Comparison of ENCODE assay signal across 7 cellular contexts in genomic region chr2:207811658-207812057, GRCh38. TPM values are rescaled to one million over a fixed set of nuclear protein-coding genes. Genes with fewer than 3 reads are reported as not detected.
A peak's percentile ranks its signal among the peaks of the same experiment; 100 is the strongest.
DNase-seq lines count a peak whose midpoint lies in the region; ATAC-seq, FAIRE-seq and TF ChIP-seq lines count a peak whose summit lies in the region.
"Not testable (repeated sequence)": the region's sequence is repeated elsewhere in the genome, so short reads cannot be mapped to it uniquely, and the experiment has no call there.

No MANE protein-coding gene starts in this region.

- CTCF ChIA-PET in HepG2 (lab: Yijun Ruan, JAX; ENCODE audit: low intra/inter-chr PET ratio, low total read pairs): not testable (repeated sequence)

- in situ Hi-C loops in HepG2 (cut with HindIII; ENCODE audit: extremely low pct_ligation_motif_present, low pct_unique_long_range_greater_than_20kb): not testable (repeated sequence)

- H3K4me3 Mint-ChIP-seq in GM23338; endothelial cell (ENCODE audit: unreplicated experiment): not testable (repeated sequence)
- peak overlapping the region; percentile 2 for H3K4me3 Mint-ChIP-seq in neural crest cell

- not testable (repeated sequence) for H3K4me3 ChIP-seq in GM23338, Peyer's patch
- peak overlapping the region in 1 of 3 experiments; percentile 59; a peak in 1 of 6 replicates for H3K4me3 ChIP-seq in HepG2 (replicated peaks in 1 of 3; ENCODE audit: insufficient read depth in 1 of 3, low read depth in 2 of 3, low read length in 3 of 3)

- not testable (repeated sequence) for TF ChIP-seq CTCF in GM23338 (conservative IDR thresholded peaks at IDR 0.05; ENCODE audit: low read depth in 2 of 2); Peyer's patch (IDR thresholded peaks at IDR 0.05); endothelial cell (IDR thresholded peaks at IDR 0.05; ENCODE audit: unreplicated experiment); HepG2 (CRISPR knock-in tag; IDR thresholded peaks at IDR 0.05); neural crest cell (conservative IDR thresholded peaks at IDR 0.05)

- H3K9me3 ChIP-seq in Peyer's patch; HepG2 (ENCODE audit: low read length): not testable (repeated sequence)

- H3K4me1 Mint-ChIP-seq in GM23338 (peaks cover 58% of the 10 kb centered on the region), endothelial cell (ENCODE audit: unreplicated experiment) (peaks cover 43% of the 10 kb centered on the region), neural crest cell (peaks cover 42% of the 10 kb centered on the region)

- not testable (repeated sequence) for TF ChIP-seq POLR2A in Peyer's patch (IDR thresholded peaks at IDR 0.05); HepG2 (IDR thresholded peaks at IDR 0.05; ENCODE audit: insufficient read depth in 1 of 2, low read depth in 2 of 2, low read length in 2 of 2)

- not testable (repeated sequence) for H3K9me2 ChIP-seq in GM23338 (ENCODE audit: insufficient read depth)

- not testable (repeated sequence) for H3K27me3 ChIP-seq in GM23338 (ENCODE audit: insufficient read depth); Peyer's patch; HepG2 (ENCODE audit: control insufficient read depth in 1 of 2, insufficient read depth in 2 of 2, low read length in 2 of 2)

- H3K27ac Mint-ChIP-seq in GM23338; neural crest cell (ENCODE audit: unreplicated experiment): not testable (repeated sequence)
- H3K27ac Mint-ChIP-seq in endothelial cell (ENCODE audit: unreplicated experiment): peak overlapping the region; percentile 14

- H3K27me3 Mint-ChIP-seq in GM23338 (ENCODE audit: insufficient read depth, low read depth, poor library complexity): peaks cover 12% of the 10 kb centered on the region
- H3K27me3 Mint-ChIP-seq in endothelial cell (ENCODE audit: unreplicated experiment); neural crest cell (ENCODE audit: low read depth): not testable (repeated sequence)

- not testable (repeated sequence) for H2AFZ ChIP-seq in GM23338; HepG2 (ENCODE audit: low read length)

- H3K36me3 ChIP-seq in GM23338 (ENCODE audit: insufficient read depth); Peyer's patch; HepG2 (replicated peaks in 1 of 2; ENCODE audit: control insufficient read depth in 1 of 2, insufficient read depth in 2 of 2, low read length in 2 of 2): not testable (repeated sequence)

- WGBS in HepG2 (ENCODE audit: low lambda C conversion rate): 10% methylated on average over 10 of the region's 10 CpGs

- H4K20me1 ChIP-seq in GM23338 (replicated peaks; ENCODE audit: insufficient read depth); HepG2 (ENCODE audit: insufficient read depth, low read length): not testable (repeated sequence)

- peak; percentile 39 for FAIRE-seq in HepG2 (lab: Jason Lieb, UNC)

- ATAC-seq in GM23338: not testable (repeated sequence)
- peak; percentile 22 for ATAC-seq in HepG2

- DNase-seq in GM23338 (ENCODE audit: low spot score); Peyer's patch; caudate nucleus (lab: John Stamatoyannopoulos, UW); endothelial cell (ENCODE audit: low spot score); HepG2 (ENCODE audit: low spot score); neural crest cell (ENCODE audit: low read depth, low spot score); substantia nigra (lab: John Stamatoyannopoulos, UW): not testable (repeated sequence)

- not testable (repeated sequence) for TF ChIP-seq EP300 in HepG2 (IDR thresholded peaks at IDR 0.05; ENCODE audit: low read depth in 2 of 2, low read length in 2 of 2)
- TF ChIP-seq EP300 in HepG2 (CRISPR knock-in tag; IDR thresholded peaks at IDR 0.05; ENCODE audit: borderline replicate concordance): 0 out of 2 replicates have a peak, but pooled peaks have one; percentile 4

- H3K4me1 ChIP-seq in GM23338 (ENCODE audit: insufficient read depth) (peaks cover 42% of the 10 kb centered on the region), HepG2 (ENCODE audit: insufficient read depth, low read length) (peaks cover 71% of the 10 kb centered on the region)
- H3K4me1 ChIP-seq in Peyer's patch: not testable (repeated sequence)

- H3K9ac ChIP-seq in HepG2 (ENCODE audit: insufficient read depth, low read depth, low read length): 0 out of 2 replicates have a peak overlapping the region, but pooled peaks have one; percentile 22

- H3K79me2 ChIP-seq in GM23338 (replicated peaks; ENCODE audit: insufficient read depth); HepG2 (ENCODE audit: insufficient read depth, low read length): not testable (repeated sequence)

- H3K36me3 Mint-ChIP-seq in GM23338 (ENCODE audit: low read depth); endothelial cell (ENCODE audit: low read depth, unreplicated experiment); neural crest cell (ENCODE audit: low read depth): not testable (repeated sequence)

- BruUV-seq in HepG2 (replicated peaks; lab: Mats Ljungman, UMichigan): not testable (repeated sequence)

- H3K27ac ChIP-seq in GM23338 (ENCODE audit: low read depth): peak overlapping the region; percentile 78
- peak overlapping the region in 3 of 4 donors; percentile 47 to 90 (median 78) for H3K27ac ChIP-seq in Peyer's patch
- H3K27ac ChIP-seq in caudate nucleus (ENCODE audit: low read depth, low read length): peak overlapping the region; percentile 93
- peak overlapping the region; percentile 58 for H3K27ac ChIP-seq in HepG2 (ENCODE audit: extremely low read length, insufficient read depth, low read length)
- H3K27ac ChIP-seq in substantia nigra (ENCODE audit: low read depth, low read length, poor library complexity, severe bottlenecking): peak overlapping the region; percentile 91

- H3F3A ChIP-seq in GM23338 (replicated peaks; ENCODE audit: low read depth): peaks cover 22% of the 10 kb centered on the region

- peak overlapping the region; percentile 62 for H3K4me2 ChIP-seq in GM23338
- H3K4me2 ChIP-seq in HepG2 (ENCODE audit: low read depth, low read length): peak overlapping the region; percentile 85

- 0 out of 2 replicates have a peak, but pooled peaks have one; percentile 13 for TF ChIP-seq RAD21 in HepG2 (CRISPR knock-in tag; IDR thresholded peaks at IDR 0.05)

- POLR2A ChIA-PET in HepG2 (lab: Yijun Ruan, JAX): interaction anchor here (1.0 to 14.0 kb wide), 24 partner anchors 8 to 222 kb away, joined by 3 to 288 read pairs (median 8); partner anchors contain the start of gene FZD5

- not testable (repeated sequence) for H3K9me3 Mint-ChIP-seq in GM23338; endothelial cell (ENCODE audit: unreplicated experiment); neural crest cell

- intact Hi-C loops in HepG2 (cut with micrococcal nuclease; ENCODE audit: unreplicated experiment): loop anchor here (2.0 to 5.0 kb wide), 3 partner anchors 15 to 44 kb away; partner anchors contain the start of gene FZD5

TF ChIP-seq in HepG2, 621 proteins besides CTCF, POLR2A, EP300 and RAD21 (continues in another document):
- TF ChIP-seq HOXD1 (CRISPR knock-in tag; IDR thresholded peaks at IDR 0.05) (0 out of 2 replicates have a peak, but pooled peaks have one; percentile 8), SALL1 (CRISPR knock-in tag; IDR thresholded peaks at IDR 0.05) (peak; percentile 67; the same call in 1 of the 2 replicates), ZFX (CRISPR knock-in tag; IDR thresholded peaks at IDR 0.05; ENCODE audit: low read depth) (peak; percentile 25; the same call in 1 of the 2 replicates), ATF7-NPFF (CRISPR knock-in tag; IDR thresholded peaks at IDR 0.05; ENCODE audit: low read depth) (0 out of 2 replicates have a peak, but pooled peaks have one; percentile 32), SOX13 (CRISPR knock-in tag; conservative IDR thresholded peaks at IDR 0.05 in 1 of 2, IDR thresholded peaks at IDR 0.05 in 1 of 2) (peak in 1 of 2 experiments; percentile 74; a peak in 2 of 4 replicates)
- TF ChIP-seq SOX13 (IDR thresholded peaks at IDR 0.05): not testable (repeated sequence)

RNA-seq across cellular contexts. Expression of gene FZD5, which starts 42.0 kb away (rescaled TPM):
- 80.5 and 94.8 TPM in 2 replicates for total RNA-seq in GM23338 (2014; rRNA removed; shearing (Covaris generic))
- polyA plus RNA-seq in GM23338 (2016; fragmentation: Nextera tagmentation; extraction: Ambion mirVana) (28.1 and 32.3 TPM in 2 replicates), HepG2 (2011; rRNA removed) (25.3 and 29.1 TPM in 2 replicates)
- total RNA-seq in Peyer's patch (10 to 100 TPM; 11.6 to 81.4 (median 63.8) TPM), endothelial cell (ENCODE audit: unreplicated experiment) (9.3 TPM), HepG2 (2016; rRNA removed; fragmentation: Illumina TruSeq; extraction: Trizol) (28.9 and 34.3 TPM in 2 replicates), neural crest cell (2.4 and 2.5 TPM in 2 replicates)
- total RNA-seq in HepG2 (2016; cell fraction: cytosol; rRNA removed; fragmentation: Illumina TruSeq; extraction: Trizol; ENCODE audit: low read depth): 3.1 and 4.0 TPM in 2 replicates
- total RNA-seq in HepG2 (2016; cell fraction: insoluble cytoplasmic fraction; rRNA removed; fragmentation: Illumina TruSeq; extraction: Trizol): 27.1 and 33.9 TPM in 2 replicates
- total RNA-seq in HepG2 (2016; cell fraction: membrane; rRNA removed; fragmentation: Illumina TruSeq; extraction: Trizol): 17.9 and 18.6 TPM in 2 replicates
- total RNA-seq in HepG2 (2016; cell fraction: nucleus; rRNA removed; fragmentation: Illumina TruSeq; extraction: Trizol): 49.9 and 55.0 TPM in 2 replicates
- polyA plus RNA-seq in HepG2 (2011; cell fraction: cytosol; rRNA removed): 17.7 and 21.9 TPM in 2 replicates
- polyA plus RNA-seq in HepG2 (2011; cell fraction: nucleus; rRNA removed): 46.8 and 48.3 TPM in 2 replicates
- 41.5 and 51.6 TPM in 2 replicates for polyA plus RNA-seq in HepG2 (2012)
- 1.9 and 2.0 TPM in 2 replicates for polyA plus RNA-seq in HepG2 (2016; cell fraction: cytosol; fragmentation: Illumina TruSeq; extraction: Trizol; ENCODE audit: low read depth)
- polyA plus RNA-seq in HepG2 (2016; cell fraction: insoluble cytoplasmic fraction; fragmentation: Illumina TruSeq; extraction: Trizol; ENCODE audit: low read depth): 21.1 and 22.9 TPM in 2 replicates
- 6.8 and 7.4 TPM in 2 replicates for polyA plus RNA-seq in HepG2 (2016; cell fraction: membrane; fragmentation: Illumina TruSeq; extraction: Trizol; ENCODE audit: low read depth)
- 38.4 and 40.1 TPM in 2 replicates for polyA plus RNA-seq in HepG2 (2016; cell fraction: nucleus; fragmentation: Illumina TruSeq; extraction: Trizol; ENCODE audit: insufficient read depth, low read depth)
- 4.3 and 130 TPM in 2 replicates for polyA minus RNA-seq in HepG2 (2011; rRNA and poly(A)+ RNA removed; ENCODE audit: low replicate concordance)
- 61.0 and 69.9 TPM in 2 replicates for polyA minus RNA-seq in HepG2 (2011; cell fraction: cytosol; rRNA and poly(A)+ RNA removed)
- polyA minus RNA-seq in HepG2 (2011; cell fraction: nucleus; rRNA and poly(A)+ RNA removed): 116 and 135 TPM in 2 replicates
